ENCODE assay signal across 8 cellular contexts in the genomic region with DNA sequence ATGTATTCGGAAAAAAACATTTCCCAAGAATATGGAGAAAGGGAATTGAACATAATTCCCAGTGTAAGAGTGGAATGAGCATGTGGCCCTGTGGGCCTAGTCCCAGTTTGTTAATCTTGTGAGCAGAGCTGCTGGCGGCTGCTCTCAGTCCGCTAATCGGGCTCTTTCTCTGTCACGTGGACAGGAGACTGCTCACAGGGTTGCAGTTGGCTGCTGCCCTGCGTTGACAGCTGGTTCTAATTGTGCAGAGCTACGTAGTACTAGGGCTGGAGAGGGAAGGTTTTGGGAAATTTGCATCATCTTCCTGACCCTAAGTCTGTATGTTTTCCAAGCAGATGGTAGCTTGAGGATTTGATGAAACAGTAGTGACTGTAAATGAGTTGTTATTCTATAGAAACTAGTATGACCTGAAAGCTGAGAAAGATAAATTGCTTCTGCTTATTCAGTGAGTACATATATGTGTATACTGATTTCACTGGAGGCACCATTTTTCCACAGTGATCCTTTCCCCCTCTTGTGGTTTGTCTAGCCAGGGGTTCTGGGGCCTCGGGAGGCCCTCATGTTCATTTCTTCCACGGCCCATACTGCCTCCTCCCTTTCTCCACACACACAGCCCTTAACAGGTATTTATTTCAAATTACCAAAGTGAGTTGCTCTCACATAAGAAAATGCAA.
DNase-seq lines count a peak whose midpoint lies in the region; ATAC-seq and TF ChIP-seq lines count a peak whose summit lies in the region.

No MANE protein-coding gene starts in this region.

- no peak for TF ChIP-seq CTCF in AG09309 (IDR thresholded peaks at IDR 0.05; ENCODE audit: control insufficient read depth, insufficient read depth, low read depth, low read length, missing control alignments)
- no peak for TF ChIP-seq CTCF in Peyer's patch (IDR thresholded peaks at IDR 0.05)

- TF ChIP-seq POLR2A in Peyer's patch (IDR thresholded peaks at IDR 0.05), result no peak

- peaks cover 0 to 5% (median 0%) of the 10 kb centered on the region in 3 donors for H3K36me3 ChIP-seq in Peyer's patch

- peak; percentile 99 for DNase-seq in AG09309 (ENCODE audit: low read depth)
- peak in 2 of 3 donors; percentile 21 to 78 for DNase-seq in Peyer's patch
- peak; percentile 99 for DNase-seq in fibroblast of the conjunctiva (ENCODE audit: low read depth)
- peak; percentile 72 for DNase-seq in occipital lobe (lab: John Stamatoyannopoulos, UW)
- no peak for DNase-seq in T-helper 2 cell
- DNase-seq in DMS53 (lab: John Stamatoyannopoulos, UW), result no peak

- no peak overlapping the region for H3K4me3 ChIP-seq in AG09309 (ENCODE audit: control insufficient read depth, low read depth, low read length)
- H3K4me3 ChIP-seq in Peyer's patch, result no peak overlapping the region

- ATAC-seq in HG03045 (IDR thresholded peaks at IDR 0.05; ENCODE audit: unreplicated experiment), result no peak
- no peak for ATAC-seq in HG03432 (IDR thresholded peaks at IDR 0.05; ENCODE audit: unreplicated experiment)

- no peaks in the 10 kb centered on the region for H3K27me3 ChIP-seq in Peyer's patch

- H3K4me1 ChIP-seq in Peyer's patch, result peaks cover 0 to 6% (median 0%) of the 10 kb centered on the region in 4 donors

- H3K27ac ChIP-seq in Peyer's patch, result peak overlapping the region; percentile 35 to 77 (median 50)

- no peaks in the 10 kb centered on the region for H3K9me3 ChIP-seq in Peyer's patch

Comparison
In these comparisons a context has a peak if more than half of its experiments do, and no peak if none do; other contexts are left out.
1. DNase-seq: peak in AG09309 (single experiment), Peyer's patch (2 of 3), fibroblast of the conjunctiva (single experiment) and occipital lobe (single experiment); none in T-helper 2 cell (0 of 5) and DMS53 (single experiment).